19 cellular contexts compared by ENCODE assay signal in the genomic region with DNA sequence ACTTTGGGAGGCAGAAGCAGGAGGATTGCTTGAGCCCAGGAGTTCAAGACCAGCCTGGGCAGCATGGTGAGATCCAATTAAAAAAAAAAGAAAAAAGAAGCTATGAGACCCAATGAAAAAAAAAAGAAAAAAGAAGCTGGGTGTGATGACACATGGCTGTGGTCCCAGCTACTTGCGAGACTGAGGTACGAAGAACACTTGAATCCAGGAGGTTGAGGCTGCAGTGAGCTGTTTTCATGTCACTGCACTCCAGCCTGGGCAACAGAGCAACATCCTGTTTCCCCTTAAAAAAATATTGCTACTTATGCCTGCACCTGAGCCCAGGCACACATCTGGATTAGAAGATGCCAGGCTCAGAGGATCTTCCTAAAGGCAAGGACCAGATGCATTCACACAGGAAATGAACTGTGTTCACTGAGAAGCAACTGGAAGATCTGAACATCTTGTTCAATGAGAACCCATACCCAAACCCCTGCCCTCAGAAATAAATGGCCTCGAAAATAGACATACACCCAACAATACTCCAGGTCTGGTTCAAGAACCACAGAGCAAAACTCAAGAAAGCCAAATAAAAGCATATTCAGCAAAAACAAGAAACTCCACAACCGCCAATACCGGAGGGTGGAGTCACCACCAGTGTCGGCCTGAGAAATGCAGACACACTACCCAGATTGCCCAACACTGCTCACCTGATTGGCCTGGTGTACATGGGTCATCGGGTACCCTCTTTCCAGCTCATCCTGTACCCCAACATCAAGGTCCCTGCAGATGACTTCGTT.
"Had no signal": no experiment of that assay in that cellular context is flagged by ENCODE, and none has a peak within 500 bp of the region (broad histone marks: within the 10 kb centered on the region; RNA-seq: fewer than 3 reads in every experiment).

No MANE protein-coding gene starts in this region.

- H3K9me3 Mint-ChIP-seq: activated naive CD4-positive, alpha-beta T cell treated with anti-CD3 and anti-CD28 coated beads, Interleukin-2, amount 50 U/mL, for 24 hours had no signal

- H3K9me3 ChIP-seq: adrenal gland, prostate gland, right lobe of liver, suprapubic skin had no signal

- H3K27ac ChIP-seq: adrenal gland, prostate gland, right lobe of liver, suprapubic skin had no signal

- H3K4me2 ChIP-seq: smooth muscle cell had no signal

- H3K27me3 ChIP-seq: adrenal gland, right lobe of liver, suprapubic skin had no signal

- H3K27me3 Mint-ChIP-seq: activated CD4-positive, alpha-beta T cell treated with anti-CD3 and anti-CD28 coated beads, Interleukin-2, amount 10 ng/mL, durations not matched to agents 24 days and 14 days; activated naive CD4-positive, alpha-beta T cell treated with anti-CD3 and anti-CD28 coated beads, Interleukin-2, amount 50 U/mL, for 24 hours; type B pancreatic cell had no signal

- H3K4me3 Mint-ChIP-seq: activated CD4-positive, alpha-beta T cell treated with anti-CD3 and anti-CD28 coated beads, Interleukin-2, amount 10 ng/mL, durations not matched to agents 24 days and 14 days; activated naive CD4-positive, alpha-beta T cell treated with anti-CD3 and anti-CD28 coated beads, Interleukin-2, amount 50 U/mL, for 24 hours; type B pancreatic cell had no signal

- H3K36me3 ChIP-seq: adrenal gland, prostate gland, right lobe of liver had no signal

- DNase-seq: activated CD4-positive, alpha-beta T cell treated with anti-CD3 and anti-CD28 coated beads, Interleukin-2, amount 10 ng/mL, durations not matched to agents 24 days and 14 days; activated CD4-positive, CD25-positive, alpha-beta regulatory T cell; activated T-cell treated with anti-CD3 and anti-CD28 coated beads, Interleukin-2, amount 50 U/mL, for 1 hour; adrenal gland; foreskin fibroblast; hippocampal formation; left ventricle myocardium superior; mesenchymal stem cell; stimulated activated CD4-positive, alpha-beta T cell treated with anti-CD3 and anti-CD28 coated beads, Interleukin-4, amount 100 ng/mL, for 4 hours; stimulated activated CD8-positive, alpha-beta memory T cell treated with anti-CD3 and anti-CD28 coated beads, Interleukin-4, amount 100 ng/mL, for 48 hours; stimulated activated naive CD8-positive, alpha-beta T cell treated with anti-CD3 and anti-CD28 coated beads, Interleukin-15, Interleukin-2, amounts not matched to agents 100 U/mL and 50 U/mL, for 24 hours; SW 1271 had no signal

- ATAC-seq: left ventricle myocardium superior; naive thymus-derived CD8-positive, alpha-beta T cell; right lobe of liver; stimulated activated naive CD8-positive, alpha-beta T cell treated with anti-CD3 and anti-CD28 coated beads, Interleukin-15, Interleukin-2, amounts not matched to agents 100 U/mL and 50 U/mL, for 24 hours had no signal

- H3K27ac Mint-ChIP-seq: activated CD4-positive, alpha-beta T cell treated with anti-CD3 and anti-CD28 coated beads, Interleukin-2, amount 10 ng/mL, durations not matched to agents 24 days and 14 days; activated naive CD4-positive, alpha-beta T cell treated with anti-CD3 and anti-CD28 coated beads, Interleukin-2, amount 50 U/mL, for 24 hours; type B pancreatic cell had no signal

- H3K4me1 ChIP-seq: prostate gland had no signal

- H3K4me3 ChIP-seq: adrenal gland, prostate gland, right lobe of liver, smooth muscle cell, suprapubic skin had no signal
